ENCODE assay signal across 1 cellular context in the genomic region with DNA sequence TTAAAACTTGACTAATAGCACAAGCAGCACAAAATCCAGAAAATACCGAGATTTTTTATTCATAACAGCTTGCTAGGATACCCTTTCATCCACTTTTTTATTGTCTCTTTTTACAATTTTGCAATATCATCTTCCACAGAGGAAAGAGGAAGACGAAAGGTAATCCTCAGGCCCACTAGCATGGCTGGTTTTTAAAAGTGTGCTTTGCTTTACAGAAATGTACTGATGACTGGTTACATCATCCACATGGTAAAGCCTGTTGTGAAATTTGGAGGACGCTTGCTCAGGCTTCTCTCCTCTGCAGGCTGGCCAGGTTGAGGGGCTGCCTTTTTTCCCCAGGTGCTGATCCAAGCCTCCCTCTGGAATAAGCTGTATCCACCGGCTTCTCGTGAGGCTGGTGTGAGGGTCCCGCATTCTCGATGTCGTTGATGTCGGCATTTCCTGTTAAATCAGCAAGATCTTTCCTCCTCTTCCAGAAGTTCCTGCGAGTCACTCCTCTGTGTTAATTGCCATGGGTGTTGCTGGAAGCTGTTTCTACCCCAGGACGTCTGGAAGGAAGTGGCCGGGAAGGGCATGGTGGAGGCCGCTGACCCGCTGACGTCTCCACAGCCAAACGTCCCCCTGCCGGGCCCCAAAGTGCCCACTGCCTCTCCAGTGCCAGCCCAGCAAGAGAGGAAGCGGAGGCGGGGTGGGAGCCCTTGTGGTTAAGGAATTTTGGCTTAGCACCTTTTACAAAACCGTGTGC.
TF ChIP-seq lines count a peak whose summit lies in the region.

No MANE protein-coding gene starts in this region.

TF ChIP-seq in endothelial cell of umbilical vein, 7 proteins besides CTCF, POLR2A, EP300 and RAD21:
- TF ChIP-seq POLR2AphosphoS5 (IDR thresholded peaks at IDR 0.05; ENCODE audit: insufficient read depth, low read depth, low read length): peak; percentile 12
- TF ChIP-seq EZH2 (IDR thresholded peaks at IDR 0.05; ENCODE audit: borderline replicate concordance, low read depth, low read length, severe bottlenecking): no peak
- peak; percentile 37 for TF ChIP-seq GATA2 (IDR thresholded peaks at IDR 0.05; ENCODE audit: insufficient read depth, insufficient read length, low read depth, low read length)
